ENCODE assay signal across 9 cellular contexts in the genomic region with DNA sequence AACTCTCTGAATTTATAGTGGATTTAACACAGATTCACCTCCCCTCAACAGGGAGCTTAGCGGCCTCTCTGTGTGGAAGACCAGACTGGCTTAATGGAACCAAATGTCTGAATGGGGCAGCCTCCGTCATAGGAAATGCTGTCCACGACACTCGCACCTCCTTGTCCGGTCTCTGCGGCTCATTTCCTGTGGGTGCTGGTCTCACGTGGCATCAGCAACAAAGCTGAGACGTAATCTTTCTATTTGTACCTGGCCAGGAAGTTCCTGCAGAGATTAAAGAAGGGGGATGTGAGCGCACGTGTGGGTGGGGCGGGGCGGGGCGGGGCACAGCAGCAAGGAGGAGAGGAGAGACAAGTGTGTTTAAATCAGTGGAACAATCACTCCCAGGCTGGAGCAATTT.
DNase-seq lines count a peak whose midpoint lies in the region; ATAC-seq, FAIRE-seq and TF ChIP-seq lines count a peak whose summit lies in the region.
"Had no signal": no experiment of that assay in that cellular context is flagged by ENCODE, and none has a peak within 500 bp of the region (broad histone marks: within the 10 kb centered on the region; RNA-seq: fewer than 3 reads in every experiment).

No MANE protein-coding gene starts in this region.

- H3K9me3 Mint-ChIP-seq in astrocyte (ENCODE audit: unreplicated experiment) = no peaks in the 10 kb centered on the region

- H3K4me3 ChIP-seq in astrocyte (ENCODE audit: insufficient read depth, low read depth, low read length) (no peak overlapping the region), mucosa of descending colon (no peak overlapping the region)

- intact Hi-C loops in mucosa of descending colon (cut with DNase I, micrococcal nuclease) = no loop called here

- ATAC-seq in HG02938 (IDR thresholded peaks at IDR 0.05; ENCODE audit: unreplicated experiment) (peak; percentile 60), mucosa of descending colon (peak; percentile 86), GM19395 (IDR thresholded peaks at IDR 0.05; ENCODE audit: unreplicated experiment) (no peak)

- no peak overlapping the region for H3K4me3 Mint-ChIP-seq in astrocyte (ENCODE audit: unreplicated experiment)

- H3K9me3 ChIP-seq in astrocyte (ENCODE audit: insufficient read depth, low read depth, low read length) (no peaks in the 10 kb centered on the region), mucosa of descending colon (no peaks in the 10 kb centered on the region)

- H3K27me3 ChIP-seq in astrocyte (ENCODE audit: insufficient read depth, low read length) = no peaks in the 10 kb centered on the region

- no peak overlapping the region for H2AFZ ChIP-seq in astrocyte (ENCODE audit: low read depth, low read length)

- H3K27ac Mint-ChIP-seq in astrocyte (ENCODE audit: unreplicated experiment) = no peak overlapping the region

- no peaks in the 10 kb centered on the region for H3K79me2 ChIP-seq in astrocyte (ENCODE audit: insufficient read depth, low read length)

- no peaks in the 10 kb centered on the region for H4K20me1 ChIP-seq in astrocyte (ENCODE audit: insufficient read depth, low read length)

- DNase-seq in DMS153 (lab: John Stamatoyannopoulos, UW) (peak; percentile 76), astrocyte (ENCODE audit: low read depth) (no peak), mucosa of descending colon (peak in 2 of 3 donors; percentile 29 to 44), cerebellar nuclear complex (lab: John Stamatoyannopoulos, UW) (no peak), HUDEP-2 (lab: John Stamatoyannopoulos, UW; ENCODE audit: unreplicated experiment in 76 of 76) (no peak), NCI-H2107 (lab: John Stamatoyannopoulos, UW) (no peak)
- DNase-seq: MV-4-11 had no signal

- TF ChIP-seq CTCF in astrocyte (IDR thresholded peaks at IDR 0.05; ENCODE audit: insufficient read depth, low read depth, low read length) (no peak), mucosa of descending colon (IDR thresholded peaks at IDR 0.05) (no peak)

- H3K9ac ChIP-seq in astrocyte (ENCODE audit: low read length) = no peak overlapping the region

- H3K36me3 ChIP-seq in astrocyte (ENCODE audit: insufficient read depth, low read length) = no peaks in the 10 kb centered on the region
- no peaks in the 10 kb centered on the region for H3K36me3 ChIP-seq in mucosa of descending colon (ENCODE audit: low read depth)

- H3K27ac ChIP-seq in astrocyte (ENCODE audit: low read depth, low read length) = no peak overlapping the region

- H3K27me3 Mint-ChIP-seq in astrocyte (ENCODE audit: low read depth, unreplicated experiment) = no peaks in the 10 kb centered on the region

- no peaks in the 10 kb centered on the region for H3K4me1 Mint-ChIP-seq in astrocyte (ENCODE audit: low read depth, unreplicated experiment)

- no peak for FAIRE-seq in astrocyte (lab: Jason Lieb, UNC)

- H3K36me3 Mint-ChIP-seq in astrocyte (ENCODE audit: low read depth, unreplicated experiment) = no peaks in the 10 kb centered on the region

- H3K4me2 ChIP-seq in astrocyte (ENCODE audit: low read length) = peak overlapping the region; percentile 48

- no peaks in the 10 kb centered on the region for H3K4me1 ChIP-seq in astrocyte (ENCODE audit: insufficient read depth, low read length)
- no peaks in the 10 kb centered on the region for H3K4me1 ChIP-seq in mucosa of descending colon (ENCODE audit: low read depth)

Comparison
In these comparisons a context has a peak if more than half of its experiments do, and no peak if none do; other contexts are left out.
1. DNase-seq: peak in DMS153 (single experiment) and mucosa of descending colon (2 of 3); none in astrocyte (single experiment), cerebellar nuclear complex (0 of 2), HUDEP-2 (0 of 76) and NCI-H2107 (single experiment).